ENCODE assay signal across 7 cellular contexts in the genomic region with DNA sequence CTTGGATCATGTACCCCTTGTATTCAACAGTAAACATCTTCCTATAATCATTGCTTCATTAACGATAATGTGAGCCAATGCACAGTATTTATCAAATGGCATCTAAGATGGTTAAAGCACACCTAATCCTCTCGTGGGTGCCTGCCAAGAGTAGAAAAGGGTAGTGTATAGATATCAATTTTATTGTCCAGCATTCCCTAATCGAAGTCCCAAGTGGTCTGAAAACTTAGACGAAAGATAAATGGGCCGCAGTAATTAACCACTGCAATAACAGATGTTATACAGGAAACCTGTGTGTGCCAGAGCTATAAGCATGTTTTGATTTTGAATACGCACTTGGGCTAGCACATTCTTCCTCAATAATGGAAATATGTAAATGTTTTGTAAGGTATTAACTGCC. TPM values are rescaled to one million over a fixed set of nuclear protein-coding genes. Genes with fewer than 3 reads are reported as not detected.
DNase-seq lines count a peak whose midpoint lies in the region; ATAC-seq and TF ChIP-seq lines count a peak whose summit lies in the region.

No MANE protein-coding gene starts in this region.

- peaks cover 0 to 8% (median 0%) of the 10 kb centered on the region in 7 donors for H3K27me3 ChIP-seq in spleen (replicated peaks in 1 of 7)

- H3K4me3 Mint-ChIP-seq in HFFc6 (peak overlapping the region; percentile 99), immature natural killer cell (peak overlapping the region in 4 of 5 donors; percentile 2 to 96 (median 90))
- H3K4me3 Mint-ChIP-seq in activated T-helper 17 cell treated with anti-CD3 and anti-CD28 coated beads, Interleukin-2, amount 50 U/mL, for 72 hours = peak overlapping the region; percentile 87

- no peak for ATAC-seq in activated T-helper 17 cell treated with anti-CD3 and anti-CD28 coated beads, Interleukin-2, amount 50 U/mL, for 72 hours (replicated peaks)

- H3K9me3 ChIP-seq in spleen = no peaks in the 10 kb centered on the region

- no peak for DNase-seq in HFFc6
- no peak for DNase-seq in immature natural killer cell
- no peak for DNase-seq in spleen
- no peak for DNase-seq in superior temporal gyrus (ENCODE audit: extremely low spot score)
- no peak for DNase-seq in stimulated activated CD4-positive, alpha-beta T cell treated with anti-CD3 and anti-CD28 coated beads, Interleukin-1b, Interleukin-23, amount 100 ng/mL, for 48 hours
- DNase-seq in GM13976 (ENCODE audit: low spot score) = no peak

- intact Hi-C loops in spleen (cut with DNase I; ENCODE audit: low total_unique reads) = no loop called here

- H3K27me3 Mint-ChIP-seq in HFFc6 (ENCODE audit: insufficient read depth) (no peaks in the 10 kb centered on the region; the same call in 1 of the 2 replicates), immature natural killer cell (ENCODE audit: low read depth in 3 of 3) (peaks cover 0 to 6% (median 5%) of the 10 kb centered on the region in 3 donors)
- H3K27me3 Mint-ChIP-seq in activated T-helper 17 cell treated with anti-CD3 and anti-CD28 coated beads, Interleukin-2, amount 50 U/mL, for 72 hours = no peaks in the 10 kb centered on the region

- H3K4me1 Mint-ChIP-seq in HFFc6 (ENCODE audit: low read depth) = peaks cover 37% of the 10 kb centered on the region
- H3K4me1 Mint-ChIP-seq in activated T-helper 17 cell treated with anti-CD3 and anti-CD28 coated beads, Interleukin-2, amount 50 U/mL, for 72 hours = peaks cover 15% of the 10 kb centered on the region
- peaks cover 40 to 45% of the 10 kb centered on the region in 2 donors for H3K4me1 Mint-ChIP-seq in immature natural killer cell

- H3K36me3 Mint-ChIP-seq in HFFc6 (ENCODE audit: low read depth) (peaks cover 31% of the 10 kb centered on the region), immature natural killer cell (no peaks in the 10 kb centered on the region)
- peaks cover 13% of the 10 kb centered on the region for H3K36me3 Mint-ChIP-seq in activated T-helper 17 cell treated with anti-CD3 and anti-CD28 coated beads, Interleukin-2, amount 50 U/mL, for 72 hours (ENCODE audit: low read depth)

- 32 to 45% (median 40%) methylated on average over 6 of the region's 6 CpGs for WGBS in spleen, 5 donors

- peak overlapping the region in 5 of 8 donors; percentile 54 to 85 (median 60) for H3K4me3 ChIP-seq in spleen

- TF ChIP-seq POLR2A in spleen (IDR thresholded peaks at IDR 0.05) = no peak

- in situ Hi-C loops in GM13976 (cut with MboI; ENCODE audit: low sequenced_read_pairs, unreplicated experiment) = no loop called here

- H3K27ac Mint-ChIP-seq in HFFc6 (no peak overlapping the region), immature natural killer cell (peak overlapping the region; percentile 29 to 95 (median 93))
- peak overlapping the region; percentile 99 for H3K27ac Mint-ChIP-seq in activated T-helper 17 cell treated with anti-CD3 and anti-CD28 coated beads, Interleukin-2, amount 50 U/mL, for 72 hours

- peak overlapping the region in 7 of 8 donors; percentile 78 to 92 (median 84) for H3K27ac ChIP-seq in spleen

- TF ChIP-seq CTCF in HFFc6 (IDR thresholded peaks at IDR 0.05) (no peak), spleen (IDR thresholded peaks at IDR 0.05 in 8 of 11, conservative IDR thresholded peaks at IDR 0.05 in 3 of 11) (no peak), GM13976 (IDR thresholded peaks at IDR 0.05; ENCODE audit: borderline replicate concordance, control extremely low read depth, extremely low read depth, insufficient read depth, missing control alignments) (no peak)

- no peaks in the 10 kb centered on the region for H3K36me3 ChIP-seq in spleen

- H3K4me1 ChIP-seq in spleen = peaks cover 17 to 51% (median 35%) of the 10 kb centered on the region in 6 donors

- H3K9me3 Mint-ChIP-seq in HFFc6 = no peaks in the 10 kb centered on the region
- H3K9me3 Mint-ChIP-seq in activated T-helper 17 cell treated with anti-CD3 and anti-CD28 coated beads, Interleukin-2, amount 50 U/mL, for 72 hours = no peaks in the 10 kb centered on the region
- no peaks in the 10 kb centered on the region for H3K9me3 Mint-ChIP-seq in immature natural killer cell

RNA-seq across cellular contexts. Expression of a gene that starts 0.6 kb away (rescaled TPM):
- total RNA-seq in HFFc6 (2021; fragmentation: NEBNext Ultra II Directional; extraction: Animal tissue kit (Norgen Biotek cat#: 25700)) = 100 to 1,000 TPM in 3 of 6 experiments, 10 to 100 TPM in 3; 78.5 to 138 (median 99.8) TPM
- 10 to 100 TPM; 13.4 to 27.2 TPM for total RNA-seq in activated T-helper 17 cell treated with anti-CD3 and anti-CD28 coated beads, Interleukin-2, amount 50 U/mL, for 72 hours
- 10 to 100 TPM; 11.7 to 19.4 (median 18.6) TPM for polyA plus RNA-seq in immature natural killer cell
- 10 to 100 TPM; 28.2 to 56.3 (median 40.4) TPM for total RNA-seq in spleen
- polyA plus RNA-seq in spleen = 1 to 10 TPM; 7.0 to 7.7 (median 7.4) TPM
